In the genomic region with DNA sequence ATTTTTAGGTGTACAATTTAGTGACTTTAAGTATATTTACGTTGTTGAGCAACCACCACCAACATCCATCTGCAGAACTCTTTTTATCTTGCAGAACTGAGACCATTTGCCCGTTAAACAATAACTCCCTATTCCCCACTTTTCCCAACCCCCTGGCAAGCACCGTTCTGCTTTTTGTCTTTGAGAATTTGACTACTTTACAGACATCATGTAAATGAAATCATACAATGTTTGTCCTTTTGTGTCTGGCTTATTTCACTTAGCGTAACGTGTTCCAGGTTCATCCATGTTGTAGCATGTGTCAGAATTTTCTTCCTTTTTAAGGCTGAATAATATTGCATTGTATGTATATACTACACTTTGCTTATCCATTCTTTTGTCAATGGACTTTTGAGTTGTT, we compare ENCODE assay signal across 27 cellular contexts.
DNase-seq lines count a peak whose midpoint lies in the region; ATAC-seq, FAIRE-seq and TF ChIP-seq lines count a peak whose summit lies in the region.
"Had no signal": no experiment of that assay in that cellular context is flagged by ENCODE, and none has a peak within 500 bp of the region (broad histone marks: within the 10 kb centered on the region; RNA-seq: fewer than 3 reads in every experiment).

No MANE protein-coding gene starts in this region.

- no peaks in the 10 kb centered on the region for H3K36me3 Mint-ChIP-seq in glutamatergic neuron (ENCODE audit: unreplicated experiment)
- H3K36me3 Mint-ChIP-seq: CD8-positive, alpha-beta T cell had no signal

- H3K4me1 Mint-ChIP-seq in glutamatergic neuron (ENCODE audit: low read depth, unreplicated experiment), result peaks cover 9% of the 10 kb centered on the region
- H3K4me1 Mint-ChIP-seq: B cell had no signal

- no peaks in the 10 kb centered on the region for H3K9me3 ChIP-seq in pancreas
- H3K9me3 ChIP-seq: A549, Caco-2 had no signal

- peaks cover 2% of the 10 kb centered on the region for H3K9me3 Mint-ChIP-seq in glutamatergic neuron (ENCODE audit: unreplicated experiment)
- H3K9me3 Mint-ChIP-seq: CD4-positive, alpha-beta T cell; CD8-positive, alpha-beta T cell had no signal

- ATAC-seq in pancreas, result no peak
- no peak for ATAC-seq in HG02610 (IDR thresholded peaks at IDR 0.05; ENCODE audit: unreplicated experiment)
- ATAC-seq: A549; CD8-positive, alpha-beta T cell; GM12878 had no signal

- FAIRE-seq in D721Med (lab: Jason Lieb, UNC) (peak; percentile 53), pancreas (lab: Jason Lieb, UNC) (peak; percentile 76)
- FAIRE-seq: A549, GM12878, GM12892, GM18507 had no signal

- DNase-seq in D721Med (ENCODE audit: insufficient read length, low spot score) (no peak), SK-N-DZ (ENCODE audit: low spot score) (peak; percentile 79), glutamatergic neuron (no peak), pancreas (no peak), NCI-H82 (lab: John Stamatoyannopoulos, UW) (no peak), UCSD-AML1 (lab: John Stamatoyannopoulos, UW; ENCODE audit: unreplicated experiment) (no peak)
- DNase-seq: AML-193; Caco-2; Calu3; CD4-positive, alpha-beta T cell; CD8-positive, alpha-beta T cell; DMS 273 treated with DMSO at 0.1 percent for 48 hours; DMS153; DMS53; DMS79; DND-41; EL; GDM1 had no signal

- no peak overlapping the region for H3K27ac Mint-ChIP-seq in glutamatergic neuron (ENCODE audit: unreplicated experiment)
- H3K27ac Mint-ChIP-seq: B cell; CD4-positive, alpha-beta T cell; CD8-positive, alpha-beta T cell had no signal

- no peaks in the 10 kb centered on the region for H3K27me3 ChIP-seq in pancreas
- H3K27me3 ChIP-seq: BLaER1 treated with 17β-estradiol and CSF1 and Interleukin-3, amounts not matched to agents 10 nM and 100 nM had no signal

- H3K4me1 ChIP-seq in pancreas, result no peaks in the 10 kb centered on the region
- H3K4me1 ChIP-seq: A549; BLaER1 treated with 17β-estradiol and CSF1 and Interleukin-3, amounts not matched to agents 10 nM and 100 nM; Caco-2 had no signal

- H3K4me3 ChIP-seq in pancreas, result no peak overlapping the region
- H3K4me3 ChIP-seq: A549; BLaER1 treated with 17β-estradiol and CSF1 and Interleukin-3, amounts not matched to agents 10 nM and 100 nM; GM12878 had no signal

- no peak overlapping the region for H3K27ac ChIP-seq in pancreas
- H3K27ac ChIP-seq: 22Rv1; A549; BLaER1 treated with 17β-estradiol and CSF1 and Interleukin-3, amounts not matched to agents 10 nM and 100 nM; C4-2B had no signal

- no peak for TF ChIP-seq CTCF in D721Med (IDR thresholded peaks at IDR 0.05; ENCODE audit: insufficient read depth, missing control alignments)
- no peak for TF ChIP-seq CTCF in glutamatergic neuron (IDR thresholded peaks at IDR 0.05; ENCODE audit: partially characterized antibody, unreplicated experiment)
- TF ChIP-seq CTCF in pancreas (IDR thresholded peaks at IDR 0.05), result no peak

- H3K27me3 Mint-ChIP-seq in glutamatergic neuron (ENCODE audit: unreplicated experiment), result peaks cover 2% of the 10 kb centered on the region
- H3K27me3 Mint-ChIP-seq: B cell; CD4-positive, alpha-beta T cell had no signal

- H3K36me3 ChIP-seq in pancreas, result no peaks in the 10 kb centered on the region
- H3K36me3 ChIP-seq: BLaER1 treated with 17β-estradiol and CSF1 and Interleukin-3, amounts not matched to agents 10 nM and 100 nM had no signal

- 60 to 64% methylated on average over 5 of the region's 5 CpGs for WGBS in pancreas, 2 donors

- intact Hi-C loops in pancreas (cut with DNase I), result no loop called here

- H3K4me3 Mint-ChIP-seq in glutamatergic neuron (ENCODE audit: unreplicated experiment), result peak overlapping the region; percentile 36
- H3K4me3 Mint-ChIP-seq: B cell; CD4-positive, alpha-beta T cell; CD8-positive, alpha-beta T cell had no signal
